In genomic region chr4:17168571-17168970, GRCh38 we compare ENCODE assay signal across 13 cellular contexts.
DNase-seq lines count a peak whose midpoint lies in the region; ATAC-seq and TF ChIP-seq lines count a peak whose summit lies in the region.
"Had no signal": no experiment of that assay in that cellular context is flagged by ENCODE, and none has a peak within 500 bp of the region (broad histone marks: within the 10 kb centered on the region; RNA-seq: fewer than 3 reads in every experiment).

No MANE protein-coding gene starts in this region.

- no peaks in the 10 kb centered on the region for H3K36me3 ChIP-seq in ACC112 (ENCODE audit: insufficient read depth, low read length)
- H3K36me3 ChIP-seq: colonic mucosa had no signal

- CTCF ChIA-PET in RWPE1 (lab: Yijun Ruan, JAX) = interaction anchor here (0.5 to 0.7 kb wide), 2 partner anchors 14 to 115 kb away, joined by 4 read pairs; no protein-coding TSS in a partner anchor
- CTCF ChIA-PET in activated CD8-positive, alpha-beta memory T cell treated with anti-CD3 and anti-CD28 coated beads, Interleukin-2, amount 10 ng/mL, durations not matched to agents 7 days and 5 days (lab: Charles Lee) = no interaction called here

- no peaks in the 10 kb centered on the region for H3K79me2 ChIP-seq in ACC112 (ENCODE audit: control insufficient read depth, insufficient read depth, low read length, unreplicated experiment)

- H3K27ac ChIP-seq in ACC112 (ENCODE audit: low read depth, low read length) = peak overlapping the region; percentile 54
- no peak overlapping the region for H3K27ac ChIP-seq in RWPE1
- H3K27ac ChIP-seq: colonic mucosa had no signal

- peak overlapping the region; percentile 77 for H2AFZ ChIP-seq in ACC112 (ENCODE audit: low read length, unreplicated experiment)

- no peaks in the 10 kb centered on the region for H3K27me3 ChIP-seq in ACC112 (ENCODE audit: insufficient read depth, low read length)
- H3K27me3 ChIP-seq: colonic mucosa had no signal

- peaks cover 28% of the 10 kb centered on the region for H3K4me1 ChIP-seq in ACC112 (ENCODE audit: control insufficient read depth, insufficient read depth, low read length, unreplicated experiment)
- H3K4me1 ChIP-seq: colonic mucosa had no signal

- H3K4me1 Mint-ChIP-seq in HFFc6 (ENCODE audit: low read depth) = peaks cover 61% of the 10 kb centered on the region
- H3K4me1 Mint-ChIP-seq in activated CD8-positive, alpha-beta memory T cell treated with anti-CD3 and anti-CD28 coated beads, Interleukin-2, amount 10 ng/mL, durations not matched to agents 7 days and 5 days = no peaks in the 10 kb centered on the region
- H3K4me1 Mint-ChIP-seq: CD14-positive monocyte had no signal

- H3K9me3 Mint-ChIP-seq in HFFc6 = no peaks in the 10 kb centered on the region
- no peaks in the 10 kb centered on the region for H3K9me3 Mint-ChIP-seq in activated CD8-positive, alpha-beta memory T cell treated with anti-CD3 and anti-CD28 coated beads, Interleukin-2, amount 10 ng/mL, durations not matched to agents 7 days and 5 days (ENCODE audit: low read depth)

- ATAC-seq in activated CD8-positive, alpha-beta memory T cell treated with anti-CD3 and anti-CD28 coated beads, Interleukin-2, amount 10 ng/mL, durations not matched to agents 7 days and 5 days = no peak

- H3K4me3 ChIP-seq in ACC112 (ENCODE audit: low read depth, low read length) = peak overlapping the region; percentile 47; the same call in 1 of the 2 replicates
- H3K4me3 ChIP-seq: colonic mucosa had no signal

- peak overlapping the region; percentile 26 for H3K4me3 Mint-ChIP-seq in HFFc6
- no peak overlapping the region for H3K4me3 Mint-ChIP-seq in activated CD8-positive, alpha-beta memory T cell treated with anti-CD3 and anti-CD28 coated beads, Interleukin-2, amount 10 ng/mL, durations not matched to agents 7 days and 5 days
- H3K4me3 Mint-ChIP-seq: CD14-positive monocyte; stimulated activated naive CD8-positive, alpha-beta T cell treated with anti-CD3 and anti-CD28 coated beads, Interleukin-15, Interleukin-2, amounts not matched to agents 100 ng/mL and 50 ng/mL, for 24 hours had no signal

- H3K36me3 Mint-ChIP-seq in HFFc6 (ENCODE audit: low read depth) = peaks cover 5% of the 10 kb centered on the region; the same call in 1 of the 2 replicates
- H3K36me3 Mint-ChIP-seq in activated CD8-positive, alpha-beta memory T cell treated with anti-CD3 and anti-CD28 coated beads, Interleukin-2, amount 10 ng/mL, durations not matched to agents 7 days and 5 days = no peaks in the 10 kb centered on the region
- H3K36me3 Mint-ChIP-seq: CD14-positive monocyte had no signal

- POLR2A ChIA-PET in RWPE1 (lab: Yijun Ruan, JAX; ENCODE audit: low non-redundant PET) = no interaction called here

- DNase-seq in HFFc6 (peak; percentile 44), brain pericyte (ENCODE audit: low read depth, low spot score) (peak; percentile 82), left kidney (ENCODE audit: low read depth, low spot score) (peak; percentile 74), RWPE1 (ENCODE audit: low spot score) (no peak)
- no peak for DNase-seq in activated CD4-positive, alpha-beta T cell treated with anti-CD3 and anti-CD28 coated beads for 48 hours
- no peak for DNase-seq in stimulated activated CD4-positive, alpha-beta T cell treated with anti-CD3 and anti-CD28 coated beads, Interleukin-1b, Interleukin-23, amount 100 ng/mL, for 48 hours
- DNase-seq in activated CD8-positive, alpha-beta memory T cell treated with anti-CD3 and anti-CD28 coated beads, Interleukin-2, amount 10 ng/mL, durations not matched to agents 7 days and 5 days = no peak
- DNase-seq: colonic mucosa, NCI-H2107, small intestine had no signal

- no peaks in the 10 kb centered on the region; the same call in 1 of the 2 replicates for H3K27me3 Mint-ChIP-seq in HFFc6 (ENCODE audit: insufficient read depth)
- H3K27me3 Mint-ChIP-seq in activated CD8-positive, alpha-beta memory T cell treated with anti-CD3 and anti-CD28 coated beads, Interleukin-2, amount 10 ng/mL, durations not matched to agents 7 days and 5 days = peaks cover 9% of the 10 kb centered on the region

- H3K27ac Mint-ChIP-seq in HFFc6 = peak overlapping the region; percentile 83
- no peak overlapping the region for H3K27ac Mint-ChIP-seq in activated CD8-positive, alpha-beta memory T cell treated with anti-CD3 and anti-CD28 coated beads, Interleukin-2, amount 10 ng/mL, durations not matched to agents 7 days and 5 days
- H3K27ac Mint-ChIP-seq: CD14-positive monocyte; stimulated activated naive CD8-positive, alpha-beta T cell treated with anti-CD3 and anti-CD28 coated beads, Interleukin-15, Interleukin-2, amounts not matched to agents 100 ng/mL and 50 ng/mL, for 24 hours had no signal

- TF ChIP-seq CTCF in HFFc6 (IDR thresholded peaks at IDR 0.05) (no peak), RWPE1 (conservative IDR thresholded peaks at IDR 0.05; ENCODE audit: low read depth) (no peak)

Comparison
In these comparisons a context has a peak if more than half of its experiments do, and no peak if none do; other contexts are left out.
1. DNase-seq: peak in HFFc6 (single experiment), brain pericyte (single experiment) and left kidney (single experiment); none in RWPE1 (single experiment), activated CD4-positive, alpha-beta T cell treated with anti-CD3 and anti-CD28 coated beads for 48 hours (single experiment), stimulated activated CD4-positive, alpha-beta T cell treated with anti-CD3 and anti-CD28 coated beads, Interleukin-1b, Interleukin-23, amount 100 ng/mL, for 48 hours (single experiment) and activated CD8-positive, alpha-beta memory T cell treated with anti-CD3 and anti-CD28 coated beads, Interleukin-2, amount 10 ng/mL, durations not matched to agents 7 days and 5 days (single experiment).